1 cellular context compared by ENCODE assay signal in genomic region chr11:111236355-111236754, GRCh38.
TF ChIP-seq lines count a peak whose summit lies in the region.

No MANE protein-coding gene starts in this region.

TF ChIP-seq in GM23338, 12 proteins besides CTCF, POLR2A, EP300 and RAD21 (continued from another document):
- TF ChIP-seq ETS1 (IDR thresholded peaks at IDR 0.05) = no peak
- TF ChIP-seq ZNF462 (CRISPR knock-in tag; IDR thresholded peaks at IDR 0.05) = no peak
- no peak for TF ChIP-seq ZNF114 (CRISPR knock-in tag; IDR thresholded peaks at IDR 0.05)
- TF ChIP-seq EZH2phosphoT487 (IDR thresholded peaks at IDR 0.05; ENCODE audit: unreplicated experiment) = no peak
- TF ChIP-seq REST (IDR thresholded peaks at IDR 0.05; ENCODE audit: unreplicated experiment) = no peak
